In genomic region chr18:24015897-24016631, GRCh38 we compare ENCODE assay signal across 1 cellular context.
TF ChIP-seq lines count a peak whose summit lies in the region.

No MANE protein-coding gene starts in this region.

TF ChIP-seq in HCT116, 20 proteins besides CTCF, POLR2A, EP300 and RAD21 (continued from another document):
- TF ChIP-seq ZBTB33 (IDR thresholded peaks at IDR 0.05; ENCODE audit: extremely low read depth, insufficient replicate concordance, low read length) = no peak
- TF ChIP-seq SP1 (IDR thresholded peaks at IDR 0.05; ENCODE audit: low read depth) = no peak
- no peak for TF ChIP-seq EZH2 (IDR thresholded peaks at IDR 0.05)
- TF ChIP-seq, protein P1, sequence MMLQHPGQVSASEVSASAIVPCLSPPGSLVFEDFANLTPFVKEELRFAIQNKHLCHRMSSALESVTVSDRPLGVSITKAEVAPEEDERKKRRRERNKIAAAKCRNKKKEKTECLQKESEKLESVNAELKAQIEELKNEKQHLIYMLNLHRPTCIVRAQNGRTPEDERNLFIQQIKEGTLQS (IDR thresholded peaks at IDR 0.05) = no peak
